ENCODE assay signal across 21 cellular contexts in the genomic region with DNA sequence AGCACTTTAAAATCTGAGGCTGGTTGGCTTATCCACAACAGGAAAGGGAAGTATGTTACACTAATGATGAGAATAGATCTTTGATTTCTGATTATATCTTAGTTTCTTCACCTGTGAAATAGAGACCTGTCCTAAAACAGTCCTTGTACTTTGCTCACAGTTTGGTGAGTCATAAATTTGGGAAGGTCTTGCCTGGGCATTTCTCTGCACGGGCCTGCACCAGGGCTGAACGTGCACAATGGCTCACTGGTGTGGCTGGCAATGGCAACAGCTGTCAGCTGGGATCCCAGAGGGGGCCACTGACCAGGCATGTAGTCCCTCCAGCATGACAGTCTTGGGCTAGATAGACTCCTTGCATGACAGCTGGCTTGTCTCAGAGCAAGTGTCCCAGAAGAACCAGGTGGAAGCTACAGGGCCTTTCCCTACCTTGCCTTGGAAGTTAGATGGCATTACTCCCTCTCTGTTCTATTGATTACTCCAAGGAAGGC.
"Had no signal": no experiment of that assay in that cellular context is flagged by ENCODE, and none has a peak within 500 bp of the region (broad histone marks: within the 10 kb centered on the region; RNA-seq: fewer than 3 reads in every experiment).

No MANE protein-coding gene starts in this region.

- H3K27me3 ChIP-seq: cardiac muscle cell, esophagus squamous epithelium, heart right ventricle, left lung, ovary, suprapubic skin, thyroid gland, upper lobe of left lung had no signal

- H3K4me3 ChIP-seq: cardiac muscle cell, esophagus squamous epithelium, heart right ventricle, left lung, lung, ovary, suprapubic skin, thyroid gland, upper lobe of left lung had no signal

- DNase-seq: effector memory CD4-positive, alpha-beta T cell; esophagus squamous epithelium; foreskin fibroblast; heart right ventricle; hypothalamus; left lung; natural killer cell; nucleus accumbens; ovary; right cardiac atrium; stimulated activated CD4-positive, alpha-beta T cell treated with anti-CD3 and anti-CD28 coated beads, Interleukin-4, amount 100 ng/mL, for 1 hour; stimulated activated CD8-positive, alpha-beta memory T cell treated with anti-CD3 and anti-CD28 coated beads, Interleukin-4, amount 100 ng/mL, for 48 hours; stimulated activated naive CD8-positive, alpha-beta T cell treated with anti-CD3 and anti-CD28 coated beads, Interleukin-15, Interleukin-2, amounts not matched to agents 100 U/mL and 50 U/mL, for 24 hours; thyroid gland; upper lobe of left lung had no signal

- H3K9me3 ChIP-seq: esophagus squamous epithelium, heart right ventricle, left lung, ovary, suprapubic skin, thyroid gland, upper lobe of left lung had no signal

- H3K36me3 ChIP-seq: cardiac muscle cell, esophagus squamous epithelium, heart right ventricle, left lung, ovary, suprapubic skin, thyroid gland, upper lobe of left lung had no signal

- H3K4me1 ChIP-seq: esophagus squamous epithelium, left lung, suprapubic skin, thyroid gland had no signal

- H3K27ac ChIP-seq: cardiac muscle cell, epithelial cell of prostate, esophagus squamous epithelium, heart right ventricle, left lung, ovary, suprapubic skin, thyroid gland, upper lobe of left lung had no signal

- FAIRE-seq: endometrium, islet of Langerhans had no signal
